ENCODE assay signal across 15 cellular contexts in the genomic region with DNA sequence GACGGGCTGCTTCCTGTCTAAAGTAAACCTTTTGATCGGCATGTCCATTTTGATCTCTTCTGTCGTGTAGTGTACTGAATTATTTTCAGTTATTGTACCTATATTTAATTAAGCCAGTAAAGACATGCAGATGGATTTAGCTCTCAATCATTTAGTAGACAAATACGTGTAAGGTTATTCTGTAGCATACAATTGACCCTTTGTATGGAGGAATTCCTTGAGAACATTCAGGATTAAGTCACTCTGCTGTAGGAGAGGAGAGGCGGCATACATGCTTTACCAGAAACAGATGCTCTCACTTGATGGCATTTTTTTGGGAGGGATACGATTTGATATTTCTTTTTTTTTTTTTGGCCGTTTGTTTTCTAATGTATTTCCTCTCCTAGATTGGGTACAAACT.
DNase-seq lines count a peak whose midpoint lies in the region; ATAC-seq and TF ChIP-seq lines count a peak whose summit lies in the region.
"Had no signal": no experiment of that assay in that cellular context is flagged by ENCODE, and none has a peak within 500 bp of the region (broad histone marks: within the 10 kb centered on the region; RNA-seq: fewer than 3 reads in every experiment).

No MANE protein-coding gene starts in this region.

- peaks cover 86% of the 10 kb centered on the region for H3K79me2 ChIP-seq in mammary epithelial cell (ENCODE audit: insufficient read depth, low read length)

- no peak overlapping the region for H2AFZ ChIP-seq in mammary epithelial cell (ENCODE audit: low read depth, low read length)

- H3K9me3 ChIP-seq in mammary epithelial cell (replicated peaks; ENCODE audit: insufficient read depth, low read length) (no peaks in the 10 kb centered on the region), breast epithelium (no peaks in the 10 kb centered on the region), transverse colon (no peaks in the 10 kb centered on the region), upper lobe of left lung (no peaks in the 10 kb centered on the region)
- H3K9me3 ChIP-seq: gastrocnemius medialis had no signal

- H4K20me1 ChIP-seq in mammary epithelial cell (ENCODE audit: insufficient read depth, low read length) = no peaks in the 10 kb centered on the region

- no peak for ATAC-seq in GM18498 (IDR thresholded peaks at IDR 0.05; ENCODE audit: unreplicated experiment)
- ATAC-seq in upper lobe of left lung (ENCODE audit: low FRiP score in 2 of 2) = no peak
- ATAC-seq: gastrocnemius medialis had no signal

- TF ChIP-seq POLR2A in breast epithelium (IDR thresholded peaks at IDR 0.05) (no peak), transverse colon (IDR thresholded peaks at IDR 0.05) (no peak), upper lobe of left lung (IDR thresholded peaks at IDR 0.05) (no peak)

- H3K9ac ChIP-seq in mammary epithelial cell (ENCODE audit: insufficient read depth, low read length) = peak overlapping the region; percentile 32

- peak overlapping the region; percentile 14 to 75 (median 61) for H3K4me3 ChIP-seq in mammary epithelial cell (replicated peaks in 1 of 3; ENCODE audit: insufficient read depth in 1 of 3, low read depth in 2 of 3, low read length in 3 of 3)
- H3K4me3 ChIP-seq in breast epithelium = no peak overlapping the region
- no peak overlapping the region for H3K4me3 ChIP-seq in foreskin fibroblast (ENCODE audit: low read depth in 1 of 2, low read length in 2 of 2)
- no peak overlapping the region for H3K4me3 ChIP-seq in transverse colon
- no peak overlapping the region for H3K4me3 ChIP-seq in upper lobe of left lung

- CTCF ChIA-PET in mammary epithelial cell (lab: Charles Lee; ENCODE audit: low non-redundant PET) = no interaction called here

- BruUV-seq in mammary epithelial cell (replicated peaks; lab: Mats Ljungman, UMichigan) = no TSS peak

- H3K27ac ChIP-seq in mammary epithelial cell (ENCODE audit: insufficient read depth, low read depth, low read length) (peak overlapping the region; percentile 83), breast epithelium (no peak overlapping the region), transverse colon (peak overlapping the region; percentile 64 to 79 (median 72)), upper lobe of left lung (no peak overlapping the region)
- H3K27ac ChIP-seq: C4-2B, gastrocnemius medialis had no signal

- intact Hi-C loops in mammary epithelial cell (cut with micrococcal nuclease) (loop anchor here (2.0 to 5.0 kb wide), 4 partner anchors 44 to 181 kb away; a partner anchor contains a TSS), breast epithelium (cut with DNase I; ENCODE audit: low total_unique reads) (loop anchor here (10.0 kb wide), 1 partner anchor 97 kb away; no protein-coding TSS in a partner anchor), transverse colon (cut with DNase I; ENCODE audit: low total_unique reads) (no loop called here)

- H3K4me2 ChIP-seq in mammary epithelial cell (ENCODE audit: insufficient read depth, low read depth, low read length) = peak overlapping the region; percentile 100

- DNase-seq in mammary epithelial cell (peak; percentile 70), breast epithelium (ENCODE audit: low spot score in 2 of 2) (no peak), RPMI7951 (ENCODE audit: low read depth) (peak; percentile 11), foreskin fibroblast (peak; percentile 72 to 80), transverse colon (no peak), upper lobe of left lung (no peak), DMS114 treated with DMSO at 0.1 percent for 48 hours (lab: John Stamatoyannopoulos, UW; ENCODE audit: unreplicated experiment) (no peak)
- DNase-seq: activated B cell treated with CpG ODN at 0.5 μM for 24 hours; activated CD8-positive, alpha-beta memory T cell treated with anti-CD3 and anti-CD28 coated beads, Interleukin-2, amount 50 U/mL, for 48 hours; cortex of kidney; gastrocnemius medialis; kidney; NCI-H1417 treated with DMSO at 0.1 percent for 48 hours had no signal

- H3K36me3 ChIP-seq in mammary epithelial cell (ENCODE audit: insufficient read depth, low read length) (no peaks in the 10 kb centered on the region), breast epithelium (no peaks in the 10 kb centered on the region), transverse colon (no peaks in the 10 kb centered on the region), upper lobe of left lung (no peaks in the 10 kb centered on the region)
- H3K36me3 ChIP-seq: gastrocnemius medialis had no signal

- TF ChIP-seq CTCF in mammary epithelial cell (conservative IDR thresholded peaks at IDR 0.05 in 1 of 2, IDR thresholded peaks at IDR 0.05 in 1 of 2; ENCODE audit: extremely low read depth in 1 of 2, insufficient read depth in 1 of 2, low read depth in 1 of 2, low read length in 2 of 2) (no peak), breast epithelium (IDR thresholded peaks at IDR 0.05) (no peak), foreskin fibroblast (IDR thresholded peaks at IDR 0.05; ENCODE audit: low read depth, low read length) (no peak), transverse colon (IDR thresholded peaks at IDR 0.05) (no peak), upper lobe of left lung (IDR thresholded peaks at IDR 0.05) (no peak)

- dilution Hi-C loops in mammary epithelial cell (cut with HindIII; ENCODE audit: low sequenced_read_pairs) = no loop called here

- TF ChIP-seq EP300 in transverse colon (IDR thresholded peaks at IDR 0.05; ENCODE audit: low read depth) = no peak
- TF ChIP-seq EP300 in upper lobe of left lung (IDR thresholded peaks at IDR 0.05) = no peak

- H3K4me1 ChIP-seq in mammary epithelial cell (ENCODE audit: insufficient read depth, low read length) = peaks cover 27% of the 10 kb centered on the region
- H3K4me1 ChIP-seq in breast epithelium = no peaks in the 10 kb centered on the region
- peaks cover under 1 to 43% (median 7%) of the 10 kb centered on the region in 4 donors for H3K4me1 ChIP-seq in transverse colon
- H3K4me1 ChIP-seq in upper lobe of left lung = peaks cover 7 to 12% (median 12%) of the 10 kb centered on the region in 4 donors

- WGBS in mammary epithelial cell (ENCODE audit: low coverage, missing lambda C conversion rate) = 10% methylated on average over 7 of the region's 7 CpGs
- 77 to 84% methylated on average over 7 of the region's 7 CpGs for WGBS in transverse colon (ENCODE audit: low coverage in 1 of 2), 2 donors
- 79 to 88% methylated on average over 7 of the region's 7 CpGs for WGBS in upper lobe of left lung, 2 donors

- in situ Hi-C loops in mammary epithelial cell (cut with MboI; ENCODE audit: low sequenced_read_pairs in 2 of 2) (no loop called here), transverse colon (cut with MboI; ENCODE audit: low pct_ligation_motif_present in 1 of 4, low pct_unique_long_range_greater_than_20kb in 1 of 4, low sequenced_read_pairs in 3 of 4) (no loop called here)

- H3K27me3 ChIP-seq in mammary epithelial cell (ENCODE audit: insufficient read depth, low read length) (no peaks in the 10 kb centered on the region), breast epithelium (no peaks in the 10 kb centered on the region), transverse colon (peaks cover 22% of the 10 kb centered on the region), upper lobe of left lung (no peaks in the 10 kb centered on the region)

Comparison
In these comparisons a context has a peak if more than half of its experiments do, and no peak if none do; other contexts are left out.
1. DNase-seq: peak in mammary epithelial cell (single experiment), RPMI7951 (single experiment) and foreskin fibroblast (2 of 2); none in breast epithelium (0 of 2), transverse colon (single experiment), upper lobe of left lung (0 of 2) and DMS114 treated with DMSO at 0.1 percent for 48 hours (single experiment).
2. H3K27ac ChIP-seq: peak in mammary epithelial cell (single experiment) and transverse colon (4 of 4); none in breast epithelium (0 of 2) and upper lobe of left lung (0 of 4).
3. H3K4me3 ChIP-seq: peak in mammary epithelial cell (3 of 3); none in breast epithelium (0 of 3), foreskin fibroblast (0 of 2), transverse colon (0 of 4) and upper lobe of left lung (0 of 4).